9 cellular contexts compared by ENCODE assay signal in genomic region chr4:121736735-121737351, GRCh38. TPM values are rescaled to one million over a fixed set of nuclear protein-coding genes. Genes with fewer than 3 reads are reported as not detected.
A peak's percentile ranks its signal among the peaks of the same experiment; 100 is the strongest.
DNase-seq lines count a peak whose midpoint lies in the region; ATAC-seq and TF ChIP-seq lines count a peak whose summit lies in the region.
"Had no signal": no experiment of that assay in that cellular context is flagged by ENCODE, and none has a peak within 500 bp of the region (broad histone marks: within the 10 kb centered on the region; RNA-seq: fewer than 3 reads in every experiment).

No MANE protein-coding gene starts in this region.

- peak; percentile 74 to 75 for TF ChIP-seq CTCF in brain (conservative IDR thresholded peaks at IDR 0.05)
- peak; percentile 48 to 62 (median 54) for TF ChIP-seq CTCF in right lobe of liver (IDR thresholded peaks at IDR 0.05)

- no peaks in the 10 kb centered on the region for H3K9me3 Mint-ChIP-seq in brain

- intact Hi-C loops in right lobe of liver (cut with DNase I), result loop anchor here in 1 of 2 donors (10.0 kb wide), 1 partner anchor 272 kb away; no protein-coding TSS in a partner anchor

- H3K27ac ChIP-seq in right lobe of liver, result no peak overlapping the region

- H3K4me1 Mint-ChIP-seq in brain, result peaks cover 34% of the 10 kb centered on the region

- no peak overlapping the region for H3K4me3 ChIP-seq in right lobe of liver

- no peaks in the 10 kb centered on the region for H3K4me1 ChIP-seq in right lobe of liver

- no peaks in the 10 kb centered on the region for H3K9me3 ChIP-seq in right lobe of liver

- no peak overlapping the region for H3K27ac Mint-ChIP-seq in brain

- no peaks in the 10 kb centered on the region for H3K36me3 ChIP-seq in right lobe of liver

- H3K27me3 Mint-ChIP-seq in brain, result peaks cover 3% of the 10 kb centered on the region

- no peak overlapping the region for H3K4me3 Mint-ChIP-seq in brain

- H3K27me3 ChIP-seq in right lobe of liver, result no peaks in the 10 kb centered on the region

- DNase-seq in NCI-H1436 (lab: John Stamatoyannopoulos, UW) (peak; percentile 3), NCI-H1436 treated with DMSO at 0.1 percent for 48 hours (lab: John Stamatoyannopoulos, UW) (no peak), NCI-H446 treated with DMSO at 0.1 percent for 48 hours (lab: John Stamatoyannopoulos, UW) (peak; percentile 18), right lobe of liver (no peak), GM19238 (ENCODE audit: insufficient read length, low spot score) (no peak)

- no peaks in the 10 kb centered on the region for H3K36me3 Mint-ChIP-seq in brain

- ATAC-seq in GM21447 (IDR thresholded peaks at IDR 0.05; ENCODE audit: unreplicated experiment) (peak; percentile 74), right lobe of liver (peak; percentile 69 to 82 (median 74)), HG03175 (IDR thresholded peaks at IDR 0.05; ENCODE audit: unreplicated experiment) (no peak)

- 41% methylated on average over 5 of the region's 5 CpGs for WGBS in right lobe of liver (ENCODE audit: insufficient coverage, low coverage, low lambda C conversion rate, missing lambda C conversion rate)

- no peak for TF ChIP-seq POLR2A in right lobe of liver (IDR thresholded peaks at IDR 0.05)

RNA-seq across cellular contexts. Expression of gene SMIM43, which starts 28.1 kb away (rescaled TPM):
- polyA plus RNA-seq in brain (ENCODE audit: insufficient read depth, low read depth, low replicate concordance), result 2.4 TPM
- not detected for total RNA-seq in right lobe of liver
- total RNA-seq: activated CD8-positive, alpha-beta memory T cell treated with anti-CD3 and anti-CD28 coated beads for 36 hours had no signal

RNA-seq across cellular contexts. Expression of gene ANXA5, which starts 40.1 kb away (rescaled TPM):
- polyA plus RNA-seq in brain (ENCODE audit: insufficient read depth, low read depth, low replicate concordance), result 268 TPM
- total RNA-seq in right lobe of liver, result 100 to 1,000 TPM in 3 of 6 experiments, 10 to 100 TPM in 3; 52.2 to 216 (median 97.8) TPM

Comparison
In these comparisons a context has a peak if more than half of its experiments do, and no peak if none do; other contexts are left out.
1. DNase-seq: peak in NCI-H1436 (single experiment) and NCI-H446 treated with DMSO at 0.1 percent for 48 hours (single experiment); none in NCI-H1436 treated with DMSO at 0.1 percent for 48 hours (single experiment), right lobe of liver (0 of 3) and GM19238 (single experiment).